ENCODE assay signal across 8 cellular contexts in the genomic region with DNA sequence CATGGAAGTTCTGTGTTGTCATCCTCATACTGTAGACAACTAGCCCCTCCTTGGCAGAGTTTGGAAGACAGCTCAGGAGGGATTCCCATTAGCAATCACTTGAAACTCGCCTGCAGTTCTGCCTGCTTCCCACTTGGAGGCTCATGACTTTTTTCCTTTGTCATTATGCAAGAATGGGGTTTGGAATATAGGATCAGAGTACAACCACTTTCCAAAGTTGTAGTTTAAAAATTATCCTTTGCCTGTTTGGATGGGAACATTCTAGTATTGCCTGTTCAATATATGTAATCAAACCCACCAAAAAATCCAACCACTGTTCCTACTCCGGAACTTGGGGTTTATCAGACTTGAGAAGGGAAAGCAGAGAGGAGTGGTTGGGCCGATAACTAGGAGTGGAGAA. TPM values are rescaled to one million over a fixed set of nuclear protein-coding genes. Genes with fewer than 3 reads are reported as not detected.
DNase-seq lines count a peak whose midpoint lies in the region; ATAC-seq and TF ChIP-seq lines count a peak whose summit lies in the region.

No MANE protein-coding gene starts in this region.

- H4K20me1 ChIP-seq in GM23248 (ENCODE audit: insufficient read depth) = no peaks in the 10 kb centered on the region

- in situ Hi-C loops in GM23248 (cut with MboI) = no loop called here

- H3K9me3 Mint-ChIP-seq in endodermal cell (no peaks in the 10 kb centered on the region), CD14-positive monocyte (peaks cover 0 to 2% (median 0%) of the 10 kb centered on the region in 7 donors)

- DNase-seq in GM23248 (peak; percentile 81), NCI-H226 (peak; percentile 43), endodermal cell (peak; percentile 83), trophoblast cell (peak; percentile 9 to 55), DMS153 (lab: John Stamatoyannopoulos, UW) (no peak), CD14-positive monocyte (ENCODE audit: low spot score) (no peak)
- DNase-seq in stimulated activated CD4-positive, alpha-beta T cell treated with anti-CD3 and anti-CD28 coated beads, Interleukin-15, amount 100 ng/mL, for 24 hours = no peak

- H2BK5ac ChIP-seq in trophoblast cell (ENCODE audit: low read depth, low read length, poor library complexity) = no peak overlapping the region

- H3K14ac ChIP-seq in trophoblast cell (ENCODE audit: low read length) = no peak overlapping the region

- H3K27me3 ChIP-seq in GM23248 (replicated peaks; ENCODE audit: insufficient read depth) = no peaks in the 10 kb centered on the region
- no peaks in the 10 kb centered on the region for H3K27me3 ChIP-seq in endodermal cell (ENCODE audit: control insufficient read depth, insufficient read depth, low read length, poor library complexity, severe bottlenecking)
- H3K27me3 ChIP-seq in trophoblast cell (ENCODE audit: insufficient read depth, low read length) = no peaks in the 10 kb centered on the region

- no peaks in the 10 kb centered on the region for H3K9me2 ChIP-seq in GM23248 (ENCODE audit: insufficient read depth)

- H3K9me3 ChIP-seq in GM23248 (ENCODE audit: low read depth) = no peaks in the 10 kb centered on the region
- H3K9me3 ChIP-seq in endodermal cell (ENCODE audit: control insufficient read depth, low read length) = no peaks in the 10 kb centered on the region
- no peaks in the 10 kb centered on the region for H3K9me3 ChIP-seq in trophoblast cell (ENCODE audit: insufficient read depth, low read depth, low read length)

- no peak overlapping the region for H3K4ac ChIP-seq in trophoblast cell (ENCODE audit: low read depth, low read length)

- no peaks in the 10 kb centered on the region for H3K79me1 ChIP-seq in trophoblast cell (ENCODE audit: low read length)

- no peak for ATAC-seq in HG02981 (IDR thresholded peaks at IDR 0.05; ENCODE audit: unreplicated experiment)

- H3K4me1 ChIP-seq in GM23248 (ENCODE audit: insufficient read depth) (peaks cover 12% of the 10 kb centered on the region), endodermal cell (ENCODE audit: control insufficient read depth, insufficient read depth, low read length) (no peaks in the 10 kb centered on the region), trophoblast cell (ENCODE audit: control insufficient read depth in 1 of 2, insufficient read depth in 2 of 2, low read length in 2 of 2) (no peaks in the 10 kb centered on the region)

- peaks cover 3% of the 10 kb centered on the region; the same call in 1 of the 2 replicates for H3K36me3 ChIP-seq in GM23248 (ENCODE audit: low read depth)
- H3K36me3 ChIP-seq in endodermal cell (ENCODE audit: control insufficient read depth, insufficient read depth, low read length) = peaks cover 46% of the 10 kb centered on the region
- H3K36me3 ChIP-seq in trophoblast cell (ENCODE audit: control insufficient read depth in 1 of 2, insufficient read depth in 2 of 2, low read length in 2 of 2) = peaks cover 29 to 37% of the 10 kb centered on the region in 2 experiments

- H3K9ac ChIP-seq in GM23248 (no peak overlapping the region), endodermal cell (ENCODE audit: extremely low read depth, low read length, poor library complexity, severe bottlenecking) (no peak overlapping the region), trophoblast cell (ENCODE audit: low read length) (no peak overlapping the region)

- intact Hi-C loops in CD14-positive monocyte (cut with micrococcal nuclease) = no loop called here

- H3K36me3 Mint-ChIP-seq in endodermal cell (ENCODE audit: low read depth) = peaks cover 49% of the 10 kb centered on the region
- peaks cover 46 to 51% of the 10 kb centered on the region in 2 donors for H3K36me3 Mint-ChIP-seq in CD14-positive monocyte

- H3K4me3 Mint-ChIP-seq in endodermal cell (no peak overlapping the region), CD14-positive monocyte (no peak overlapping the region)

- H3K23ac ChIP-seq in trophoblast cell (ENCODE audit: low read length) = no peak overlapping the region

- WGBS in GM23248 (ENCODE audit: low coverage in 1 of 2, low lambda C conversion rate in 2 of 2, missing lambda C conversion rate in 2 of 2), 2 experiments = 68 to 70% methylated on average over 3 of the region's 3 CpGs
- WGBS in endodermal cell (ENCODE audit: insufficient coverage in 1 of 2, insufficient read length in 1 of 2), 2 experiments = 70% methylated on average over 3 of the region's 3 CpGs; no CpG with 5 or more reads in 1 of the 2 experiments
- no CpG with 5 or more reads among the region's 3 CpGs for WGBS in trophoblast cell (ENCODE audit: extremely low coverage, insufficient coverage, insufficient read length)

- no peak overlapping the region for H2AK5ac ChIP-seq in trophoblast cell (ENCODE audit: low read length)

- H3K4me3 ChIP-seq in GM23248 (no peak overlapping the region), endodermal cell (ENCODE audit: low read length) (no peak overlapping the region), trophoblast cell (ENCODE audit: low read depth, low read length) (no peak overlapping the region)

- H3K27ac Mint-ChIP-seq in endodermal cell = peak overlapping the region; percentile 83
- no peak overlapping the region for H3K27ac Mint-ChIP-seq in CD14-positive monocyte

- no peak overlapping the region for H2BK120ac ChIP-seq in trophoblast cell (ENCODE audit: insufficient read depth, low read length, poor library complexity)

- H2AFZ ChIP-seq in GM23248 (no peak overlapping the region), trophoblast cell (ENCODE audit: insufficient read depth, low read length, poor library complexity) (no peak overlapping the region)

- no peak overlapping the region for H2BK12ac ChIP-seq in trophoblast cell (ENCODE audit: low read length)

- H3F3A ChIP-seq in GM23248 (ENCODE audit: insufficient read depth) = peaks cover 30% of the 10 kb centered on the region

- H3K4me1 Mint-ChIP-seq in endodermal cell (peaks cover 15% of the 10 kb centered on the region), CD14-positive monocyte (no peaks in the 10 kb centered on the region)

- H3K27me3 Mint-ChIP-seq in endodermal cell (ENCODE audit: insufficient read depth) = peaks cover 5% of the 10 kb centered on the region
- H3K27me3 Mint-ChIP-seq in CD14-positive monocyte (ENCODE audit: low read depth in 3 of 3) = peaks cover under 1 to 5% (median 3%) of the 10 kb centered on the region in 3 donors

- no peak overlapping the region for H3K18ac ChIP-seq in trophoblast cell (ENCODE audit: low read length)

- H4K91ac ChIP-seq in trophoblast cell (ENCODE audit: low read depth, low read length) = no peak overlapping the region

- H4K12ac ChIP-seq in trophoblast cell (ENCODE audit: low read depth, low read length) = no peak overlapping the region

- H3K79me2 ChIP-seq in GM23248 (ENCODE audit: insufficient read depth) = no peaks in the 10 kb centered on the region
- H3K79me2 ChIP-seq in trophoblast cell (ENCODE audit: control insufficient read depth, insufficient read depth, low read length, poor library complexity) = no peaks in the 10 kb centered on the region

- TF ChIP-seq CTCF in endodermal cell (conservative IDR thresholded peaks at IDR 0.05) (peak; percentile 72), CD14-positive monocyte (IDR thresholded peaks at IDR 0.05) (no peak)

- no peak overlapping the region for H4K8ac ChIP-seq in trophoblast cell (ENCODE audit: low read depth, low read length)

- H3K4me2 ChIP-seq in GM23248 (ENCODE audit: unreplicated experiment) (no peak overlapping the region), trophoblast cell (ENCODE audit: low read length) (no peak overlapping the region)

- no peak overlapping the region for H3K27ac ChIP-seq in GM23248
- H3K27ac ChIP-seq in endodermal cell (ENCODE audit: low read depth, low read length) = no peak overlapping the region
- H3K27ac ChIP-seq in trophoblast cell (ENCODE audit: low read depth, low read length) = no peak overlapping the region

RNA-seq across cellular contexts. Expression of a gene that starts 2.1 kb away (rescaled TPM):
- 0.13 TPM in 1 of 2 replicates, not detected in the other for total RNA-seq in GM23248 (2014; rRNA removed; shearing (Covaris generic))
- not detected in 2 replicates for polyA plus RNA-seq in GM23248 (2016; fragmentation: Nextera tagmentation; extraction: Ambion mirVana)
- 1 to 10 TPM in 1 of 2 donors, under 1 TPM in 1; 0.93 to 1.1 TPM for total RNA-seq in endodermal cell
- 0.32 TPM for polyA plus RNA-seq in endodermal cell (2013, experiment 1 of 2)
- 0.46 TPM for polyA plus RNA-seq in endodermal cell (2013, experiment 2 of 2)
- 0.07 and 0.10 TPM in 2 replicates for polyA plus RNA-seq in trophoblast cell (2013)
- polyA plus RNA-seq in CD14-positive monocyte = not detected

RNA-seq across cellular contexts. Expression of a gene that starts 10.4 kb away (rescaled TPM):
- 24.4 and 53.4 TPM in 2 replicates for total RNA-seq in GM23248 (2014; rRNA removed; shearing (Covaris generic))
- polyA plus RNA-seq in GM23248 (2016; fragmentation: Nextera tagmentation; extraction: Ambion mirVana) (122 and 125 TPM in 2 replicates), CD14-positive monocyte (100 to 1,000 TPM; 231 to 257 TPM)
- 10 to 100 TPM; 26.0 to 26.7 TPM for total RNA-seq in endodermal cell
- polyA plus RNA-seq in endodermal cell (2013, experiment 1 of 2) = 27.9 TPM
- polyA plus RNA-seq in endodermal cell (2013, experiment 2 of 2) = 20.5 TPM
- polyA plus RNA-seq in trophoblast cell (2013) = 66.2 and 68.0 TPM in 2 replicates

RNA-seq across cellular contexts. Expression of a gene that starts 16.5 kb away (rescaled TPM):
- total RNA-seq in GM23248 (2014; rRNA removed; shearing (Covaris generic)) = 41.9 and 48.3 TPM in 2 replicates
- 6.4 and 8.2 TPM in 2 replicates for polyA plus RNA-seq in GM23248 (2016; fragmentation: Nextera tagmentation; extraction: Ambion mirVana)
- total RNA-seq in endodermal cell = 100 to 1,000 TPM; 118 to 125 TPM
- 161 TPM for polyA plus RNA-seq in endodermal cell (2013, experiment 1 of 2)
- 129 TPM for polyA plus RNA-seq in endodermal cell (2013, experiment 2 of 2)
- 42.7 and 44.2 TPM in 2 replicates for polyA plus RNA-seq in trophoblast cell (2013)
- 1 to 10 TPM; 3.7 to 7.8 TPM for polyA plus RNA-seq in CD14-positive monocyte

RNA-seq across cellular contexts. Expression of a gene that starts 44.3 kb away (rescaled TPM):
- 0.13 and 1.9 TPM in 2 replicates for total RNA-seq in GM23248 (2014; rRNA removed; shearing (Covaris generic))
- polyA plus RNA-seq in GM23248 (2016; fragmentation: Nextera tagmentation; extraction: Ambion mirVana) (0.95 and 1.4 TPM in 2 replicates), CD14-positive monocyte (not detected)
- total RNA-seq in endodermal cell = 1 to 10 TPM; 4.2 to 5.2 TPM
- polyA plus RNA-seq in endodermal cell (2013, experiment 1 of 2) = 19.3 TPM
- 17.1 TPM for polyA plus RNA-seq in endodermal cell (2013, experiment 2 of 2)
- 0.44 and 0.62 TPM in 2 replicates for polyA plus RNA-seq in trophoblast cell (2013)

Comparison
In these comparisons a context has a peak if more than half of its experiments do, and no peak if none do; other contexts are left out.
1. DNase-seq: peak in GM23248 (single experiment), NCI-H226 (single experiment), endodermal cell (single experiment) and trophoblast cell (2 of 2); none in DMS153 (single experiment), stimulated activated CD4-positive, alpha-beta T cell treated with anti-CD3 and anti-CD28 coated beads, Interleukin-15, amount 100 ng/mL, for 24 hours (single experiment) and CD14-positive monocyte (single experiment).